Comparison of ENCODE assay signal across 21 cellular contexts in the genomic region with DNA sequence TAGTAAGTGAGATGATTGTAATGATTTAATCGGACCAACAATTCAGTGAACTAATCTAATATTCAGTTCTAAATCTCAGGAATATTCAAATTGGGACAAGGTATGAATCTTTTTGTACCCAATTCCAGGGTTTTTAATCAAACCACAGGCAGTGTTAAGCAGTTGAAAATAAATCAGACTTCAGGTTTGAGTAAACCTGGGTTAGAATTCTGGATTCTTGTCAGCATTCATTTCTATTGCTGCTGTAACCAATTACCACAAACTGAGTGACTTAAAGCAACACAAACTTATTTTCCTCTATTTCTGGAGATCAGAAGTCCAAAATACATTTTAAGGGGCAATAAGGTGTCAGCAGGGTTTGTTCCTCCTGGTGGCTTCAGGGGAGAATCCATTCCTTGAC.
"Had no signal": no experiment of that assay in that cellular context is flagged by ENCODE, and none has a peak within 500 bp of the region (broad histone marks: within the 10 kb centered on the region; RNA-seq: fewer than 3 reads in every experiment).

No MANE protein-coding gene starts in this region.

- DNase-seq: colonic mucosa; cortex of kidney; effector CD8-positive, alpha-beta T cell; effector memory CD8-positive, alpha-beta T cell; endodermal cell; erythroblast; esophagus squamous epithelium; foreskin melanocyte; gastrocnemius medialis; glutamatergic neuron; head of caudate nucleus; heart right ventricle; hippocampal formation; left cardiac atrium; left lung; left ventricle myocardium superior; lower lobe of right lung; mesendoderm; midbrain; naive thymus-derived CD4-positive, alpha-beta T cell had no signal

- H3K4me3 ChIP-seq: colonic mucosa, esophagus squamous epithelium, gastrocnemius medialis, heart right ventricle, left lung, lower lobe of right lung had no signal

- H3K27ac ChIP-seq: colonic mucosa, esophagus squamous epithelium, gastrocnemius medialis, heart right ventricle, left lung, lower lobe of right lung had no signal

- H3K9me3 ChIP-seq: colonic mucosa, esophagus squamous epithelium, gastrocnemius medialis, heart right ventricle, left lung, lower lobe of right lung had no signal

- H3K36me3 ChIP-seq: colonic mucosa, esophagus squamous epithelium, gastrocnemius medialis, heart right ventricle, left lung, lower lobe of right lung had no signal

- H3K4me1 ChIP-seq: colonic mucosa, gastrocnemius medialis had no signal

- H3K27me3 ChIP-seq: colonic mucosa, esophagus squamous epithelium, gastrocnemius medialis, left lung had no signal

- ATAC-seq: effector memory CD8-positive, alpha-beta T cell; esophagus mucosa; gastrocnemius medialis; heart right ventricle; left cardiac atrium; left lung; left ventricle myocardium superior; lower lobe of right lung; naive thymus-derived CD4-positive, alpha-beta T cell had no signal
